Comparison of ENCODE assay signal across 31 cellular contexts in the genomic region with DNA sequence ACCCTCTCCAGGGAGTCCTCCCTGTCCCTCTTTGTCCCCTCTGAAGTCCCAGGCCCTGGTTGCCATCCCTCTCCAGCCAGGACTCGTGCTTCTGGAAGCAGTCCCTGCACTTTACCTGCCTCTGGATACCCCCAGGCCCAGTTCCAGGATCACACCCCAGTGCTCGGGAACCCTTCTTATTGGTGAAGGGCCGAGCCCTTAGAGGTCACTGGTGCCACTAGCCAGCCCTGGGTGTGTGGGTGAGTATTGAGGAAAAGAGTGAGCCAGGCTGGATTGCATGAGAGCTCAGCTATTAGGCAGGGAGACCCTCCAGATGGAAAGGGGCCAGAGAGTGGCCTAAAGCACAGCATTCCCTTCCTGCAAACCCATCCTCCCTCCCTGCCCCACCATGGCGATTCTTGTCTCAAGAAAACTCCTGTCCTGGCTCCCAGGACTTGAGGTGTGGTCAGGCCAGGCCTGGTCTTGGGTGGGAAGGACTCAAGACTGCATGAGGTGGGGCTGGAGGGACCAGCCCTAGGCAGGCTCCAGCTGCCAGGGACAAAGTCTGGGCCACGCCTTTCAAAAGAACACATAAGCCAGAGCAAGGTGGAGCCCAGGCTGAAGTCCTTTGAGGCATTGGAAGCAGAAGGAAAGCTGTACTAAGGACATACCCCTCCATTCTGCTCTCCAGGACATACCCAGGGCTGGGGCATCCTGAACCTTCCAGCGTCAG. TPM values are rescaled to one million over a fixed set of nuclear protein-coding genes. Genes with fewer than 3 reads are reported as not detected.
DNase-seq lines count a peak whose midpoint lies in the region; ATAC-seq, FAIRE-seq and TF ChIP-seq lines count a peak whose summit lies in the region.
"Had no signal": no experiment of that assay in that cellular context is flagged by ENCODE, and none has a peak within 500 bp of the region (broad histone marks: within the 10 kb centered on the region; RNA-seq: fewer than 3 reads in every experiment).

No MANE protein-coding gene starts in this region.

- ATAC-seq in GM19035 (IDR thresholded peaks at IDR 0.05; ENCODE audit: unreplicated experiment): no peak
- ATAC-seq: activated CD8-positive, alpha-beta T cell treated with anti-CD3 and anti-CD28 coated beads, Interleukin-2, amount 10 ng/mL, durations not matched to agents 7 days and 5 days; activated naive CD4-positive, alpha-beta T cell treated with anti-CD3 and anti-CD28 coated beads, Interleukin-2, amount 50 U/mL, for 72 hours; natural killer cell treated with Interleukin-12 subunit alpha and Interleukin-12 subunit beta and Interleukin-15 and Interleukin-18, amount 100 ng/mL, for 72 hours; stimulated activated naive B cell treated with anti-CD40 and anti-IgM and Interleukin-4, amounts not matched to agents 10 μg/mL and 1 μg/mL and 100 μg/mL, for 72 hours had no signal

- intact Hi-C loops in thyroid gland (cut with DNase I): no loop called here

- H3K23ac ChIP-seq in mesenchymal stem cell (ENCODE audit: low read length in 2 of 2): no peak overlapping the region

- peak overlapping the region; percentile 59 for H4K91ac ChIP-seq in mesenchymal stem cell (ENCODE audit: low read length)

- H3K14ac ChIP-seq in mesenchymal stem cell (ENCODE audit: low read length in 2 of 2): no peak overlapping the region

- no peak overlapping the region for H2AFZ ChIP-seq in mesenchymal stem cell (ENCODE audit: low read depth, low read length)

- peak overlapping the region in 1 of 2 experiments; percentile 38 for H2BK12ac ChIP-seq in mesenchymal stem cell (ENCODE audit: low read length in 2 of 2)

- peaks cover 24% of the 10 kb centered on the region for H3K4me1 ChIP-seq in mesenchymal stem cell (ENCODE audit: control insufficient read depth, insufficient read depth, low read depth, low read length)
- H3K4me1 ChIP-seq in thyroid gland: peaks cover 40 to 58% of the 10 kb centered on the region in 2 donors

- H3K4ac ChIP-seq in mesenchymal stem cell (ENCODE audit: low read depth in 1 of 2, low read length in 2 of 2): no peak overlapping the region

- peak overlapping the region in 1 of 2 experiments; percentile 20 for H3K18ac ChIP-seq in mesenchymal stem cell (ENCODE audit: low read depth in 1 of 2, low read length in 2 of 2)

- TF ChIP-seq CTCF in bronchial epithelial cell (IDR thresholded peaks at IDR 0.05; ENCODE audit: insufficient read depth, low read length, severe bottlenecking): no peak
- TF ChIP-seq CTCF in thyroid gland (IDR thresholded peaks at IDR 0.05): no peak

- peak; percentile 18 for FAIRE-seq in bronchial epithelial cell (lab: Jason Lieb, UNC)
- FAIRE-seq: GM18507, GM19239, HTR-8/SVneo had no signal

- H2BK15ac ChIP-seq in mesenchymal stem cell (ENCODE audit: low read depth, poor library complexity, severe bottlenecking): peak overlapping the region; percentile 37

- H3K4me3 ChIP-seq in bronchial epithelial cell (ENCODE audit: low read depth, low read length) (no peak overlapping the region), mesenchymal stem cell (ENCODE audit: insufficient read depth in 1 of 2, low read depth in 1 of 2, low read length in 2 of 2) (no peak overlapping the region), thyroid gland (replicated peaks in 1 of 3) (no peak overlapping the region)
- H3K4me3 ChIP-seq: breast epithelium, left ventricle myocardium inferior, uterus had no signal

- no peak overlapping the region for H2BK120ac ChIP-seq in mesenchymal stem cell (ENCODE audit: low read depth, low read length)

- peak; percentile 85 for DNase-seq in HT-29 (ENCODE audit: low spot score)
- no peak for DNase-seq in bronchial epithelial cell (ENCODE audit: low read depth)
- DNase-seq in mesenchymal stem cell: no peak
- DNase-seq in thyroid gland: peak; percentile 49 to 58
- DNase-seq in activated CD8-positive, alpha-beta memory T cell treated with anti-CD3 and anti-CD28 coated beads, Interleukin-2, amount 50 U/mL, for 48 hours: no peak
- no peak for DNase-seq in stimulated activated CD4-positive, alpha-beta T cell treated with anti-CD3 and anti-CD28 coated beads, Interleukin-1b, Interleukin-23, amount 100 ng/mL, for 48 hours
- no peak for DNase-seq in AG08396 (ENCODE audit: low spot score)
- DNase-seq: activated CD8-positive, alpha-beta T cell treated with anti-CD3 and anti-CD28 coated beads, Interleukin-2, amount 10 ng/mL, durations not matched to agents 7 days and 5 days; DMS153; KBM-7; left ventricle myocardium inferior; NCI-H1105; NCI-H1930; NCI-H524 treated with DMSO at 0.1 percent for 48 hours; SHP77; stimulated activated naive B cell treated with anti-CD40 and anti-IgM and Interleukin-4, amounts not matched to agents 10 μg/mL and 1 μg/mL and 100 μg/mL, for 72 hours; T-helper 2 cell; uterus had no signal

- H3K27me3 ChIP-seq in bronchial epithelial cell (ENCODE audit: control insufficient read depth, insufficient read depth, low read length) (peaks cover 2% of the 10 kb centered on the region), mesenchymal stem cell (ENCODE audit: control insufficient read depth in 1 of 2, insufficient read depth in 1 of 2, low read length in 2 of 2) (peaks cover 5 to 11% of the 10 kb centered on the region in 2 experiments), thyroid gland (no peaks in the 10 kb centered on the region)
- H3K27me3 ChIP-seq: breast epithelium, uterus had no signal

- WGBS in mesenchymal stem cell: 97% methylated on average over 6 of the region's 6 CpGs
- 83 to 87% methylated on average over 6 of the region's 6 CpGs for WGBS in thyroid gland, 2 donors

- H3K9ac ChIP-seq in mesenchymal stem cell (ENCODE audit: low read length): no peak overlapping the region

- no peak overlapping the region for H4K8ac ChIP-seq in mesenchymal stem cell (ENCODE audit: low read length)

- no peak overlapping the region for H2BK5ac ChIP-seq in mesenchymal stem cell (ENCODE audit: low read depth, low read length, poor library complexity, severe bottlenecking)

- no peak overlapping the region for H3K27ac ChIP-seq in mesenchymal stem cell (ENCODE audit: low read length, poor library complexity, severe bottlenecking)
- peak overlapping the region; percentile 82 to 90 (median 89) for H3K27ac ChIP-seq in thyroid gland
- H3K27ac ChIP-seq: left ventricle myocardium inferior, uterus had no signal

- H3K36me3 ChIP-seq in bronchial epithelial cell (ENCODE audit: control insufficient read depth, insufficient read depth, low read length) (no peaks in the 10 kb centered on the region), mesenchymal stem cell (ENCODE audit: control insufficient read depth in 1 of 2, insufficient read depth in 2 of 2, low read depth in 1 of 2, low read length in 2 of 2) (no peaks in the 10 kb centered on the region), thyroid gland (no peaks in the 10 kb centered on the region)
- H3K36me3 ChIP-seq: breast epithelium, left ventricle myocardium inferior, uterus had no signal

- peak in 1 of 2 donors; percentile 12 for TF ChIP-seq POLR2A in thyroid gland (IDR thresholded peaks at IDR 0.05)

- H3K9me3 ChIP-seq in mesenchymal stem cell (ENCODE audit: control insufficient read depth, low read length): no peaks in the 10 kb centered on the region
- H3K9me3 ChIP-seq in thyroid gland: no peaks in the 10 kb centered on the region
- H3K9me3 ChIP-seq: breast epithelium, left ventricle myocardium inferior, uterus had no signal

- no peak overlapping the region for H3K4me2 ChIP-seq in mesenchymal stem cell (ENCODE audit: low read length, poor library complexity, severe bottlenecking)

- H2AK5ac ChIP-seq in mesenchymal stem cell (ENCODE audit: low read length, severe bottlenecking): no peak overlapping the region

- no peaks in the 10 kb centered on the region for H3K79me1 ChIP-seq in mesenchymal stem cell (replicated peaks; ENCODE audit: low read length, poor library complexity, severe bottlenecking)

RNA-seq across cellular contexts. Expression of gene PHGR1, which starts 4.8 kb away (rescaled TPM):
- total RNA-seq in HT-29 (2014; rRNA removed; shearing (Covaris generic)): 72.8 and 94.3 TPM in 2 replicates
- total RNA-seq in bronchial epithelial cell (not detected in 2 replicates), thyroid gland (not detected)
- not detected for polyA plus RNA-seq in mesenchymal stem cell (2013, experiment 1 of 2)
- polyA plus RNA-seq in mesenchymal stem cell (2013, experiment 2 of 2): not detected
- total RNA-seq: activated CD8-positive, alpha-beta T cell treated with anti-CD3 and anti-CD28 coated beads, Interleukin-2, amount 10 ng/mL, durations not matched to agents 7 days and 5 days; activated naive CD4-positive, alpha-beta T cell treated with anti-CD3 and anti-CD28 coated beads, Interleukin-2, amount 50 U/mL, for 72 hours; glomerular endothelial cell; H4; left ventricle myocardium inferior; MCF 10A; natural killer cell treated with Interleukin-12 subunit alpha and Interleukin-12 subunit beta and Interleukin-15 and Interleukin-18, amount 100 ng/mL, for 72 hours; omental fat pad; pulmonary artery endothelial cell had no signal
- polyA plus RNA-seq: BJ had no signal

RNA-seq across cellular contexts. Expression of gene CCDC9B, which starts 5.3 kb away (rescaled TPM):
- 15.3 and 16.4 TPM in 2 replicates for total RNA-seq in HT-29 (2014; rRNA removed; shearing (Covaris generic))
- total RNA-seq in bronchial epithelial cell: 12.1 and 17.3 TPM in 2 replicates
- 34.5 TPM for polyA plus RNA-seq in mesenchymal stem cell (2013, experiment 1 of 2)
- 31.6 TPM for polyA plus RNA-seq in mesenchymal stem cell (2013, experiment 2 of 2)
- 100 to 1,000 TPM in 2 of 4 donors, 10 to 100 TPM in 2; 54.2 to 126 (median 97.5) TPM for total RNA-seq in thyroid gland

RNA-seq across cellular contexts. Expression of gene DISP2, which starts 12.0 kb away (rescaled TPM):
- total RNA-seq in HT-29 (2014; rRNA removed; shearing (Covaris generic)): 0.81 and 1.3 TPM in 2 replicates
- total RNA-seq in bronchial epithelial cell (under 0.01 TPM in 1 of 2 replicates, not detected in the other), thyroid gland (1 to 10 TPM in 3 of 4 donors, under 1 TPM in 1; 0.81 to 5.9 (median 3.6) TPM)
- 0.44 TPM for polyA plus RNA-seq in mesenchymal stem cell (2013, experiment 1 of 2)
- 0.49 TPM for polyA plus RNA-seq in mesenchymal stem cell (2013, experiment 2 of 2)

RNA-seq across cellular contexts. Expression of gene INAFM2, which starts 22.5 kb away (rescaled TPM):
- 7.9 and 10.2 TPM in 2 replicates for total RNA-seq in HT-29 (2014; rRNA removed; shearing (Covaris generic))
- total RNA-seq in bronchial epithelial cell (6.3 and 6.8 TPM in 2 replicates), thyroid gland (10 to 100 TPM; 47.5 to 86.9 (median 63.8) TPM)
- polyA plus RNA-seq in mesenchymal stem cell (2013, experiment 1 of 2): 75.5 TPM
- polyA plus RNA-seq in mesenchymal stem cell (2013, experiment 2 of 2): 80.9 TPM

RNA-seq across cellular contexts. Expression of gene KNSTRN, which starts 36.5 kb away (rescaled TPM):
- total RNA-seq in HT-29 (2014; rRNA removed; shearing (Covaris generic)): 58.7 and 72.9 TPM in 2 replicates
- 35.6 and 56.9 TPM in 2 replicates for total RNA-seq in bronchial epithelial cell
- 11.7 TPM for polyA plus RNA-seq in mesenchymal stem cell (2013, experiment 1 of 2)
- 12.3 TPM for polyA plus RNA-seq in mesenchymal stem cell (2013, experiment 2 of 2)
- total RNA-seq in thyroid gland: 100 to 1,000 TPM; 216 to 342 (median 251) TPM

Comparison
In these comparisons a context has a peak if more than half of its experiments do, and no peak if none do; other contexts are left out.
1. DNase-seq: peak in HT-29 (single experiment) and thyroid gland (2 of 2); none in bronchial epithelial cell (single experiment), mesenchymal stem cell (single experiment), activated CD8-positive, alpha-beta memory T cell treated with anti-CD3 and anti-CD28 coated beads, Interleukin-2, amount 50 U/mL, for 48 hours (single experiment), stimulated activated CD4-positive, alpha-beta T cell treated with anti-CD3 and anti-CD28 coated beads, Interleukin-1b, Interleukin-23, amount 100 ng/mL, for 48 hours (single experiment) and AG08396 (single experiment).
2. RNA of gene PHGR1, which starts 4.8 kb away (total RNA-seq): 72.8 to 94.3 TPM in HT-29; not detected in bronchial epithelial cell and not detected in thyroid gland; every median in the first group is over 10 times any median in the second.